ENCODE assay signal across 8 cellular contexts in the genomic region with DNA sequence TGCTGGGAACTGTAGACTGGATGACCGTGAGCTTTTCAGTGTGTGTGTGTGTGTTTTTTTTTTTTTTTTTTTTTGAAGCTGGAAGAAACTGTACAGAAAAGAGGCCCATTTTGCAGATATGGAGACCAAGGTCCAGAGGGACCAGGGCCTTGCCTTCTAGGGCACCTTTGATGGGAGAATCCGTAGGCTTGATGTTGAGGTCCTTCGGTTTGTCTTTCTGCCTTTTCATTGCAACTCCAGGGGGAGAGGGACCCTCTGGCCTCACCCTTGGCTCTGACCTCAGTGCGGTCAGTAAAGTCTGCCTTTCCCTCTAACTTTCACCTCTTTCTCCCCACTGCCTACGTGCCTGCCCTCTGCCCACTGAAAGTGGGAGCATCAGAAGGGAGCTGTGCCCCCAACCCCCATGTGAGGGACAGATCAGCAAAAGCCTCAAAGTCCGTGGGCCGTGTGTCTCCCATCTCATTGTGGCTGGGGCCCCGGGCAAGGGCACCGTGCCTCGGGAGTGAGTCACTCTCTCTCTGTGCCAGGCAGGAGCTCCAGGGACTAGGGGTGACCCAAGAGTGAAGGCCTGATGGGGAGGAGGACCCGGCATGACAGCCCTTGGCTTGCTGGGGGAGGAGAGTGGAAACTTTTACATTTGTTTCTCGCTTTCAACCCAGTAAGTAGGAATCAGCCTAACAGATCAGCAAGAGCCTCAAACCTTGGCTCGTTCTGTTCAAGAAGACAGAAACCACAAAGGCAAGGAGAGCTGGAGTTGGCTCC.
A peak's percentile ranks its signal among the peaks of the same experiment; 100 is the strongest.
DNase-seq lines count a peak whose midpoint lies in the region; ATAC-seq and TF ChIP-seq lines count a peak whose summit lies in the region.

No MANE protein-coding gene starts in this region.

- peaks cover 99% of the 10 kb centered on the region for H3K79me2 ChIP-seq in mammary epithelial cell (ENCODE audit: insufficient read depth, low read length)

- no TSS peak for BruUV-seq in mammary epithelial cell (replicated peaks; lab: Mats Ljungman, UMichigan)

- no peak overlapping the region for H2AFZ ChIP-seq in mammary epithelial cell (ENCODE audit: low read depth, low read length)

- 13% methylated on average over 13 of the region's 13 CpGs for WGBS in mammary epithelial cell (ENCODE audit: low coverage, missing lambda C conversion rate)

- H4K20me1 ChIP-seq in mammary epithelial cell (ENCODE audit: insufficient read depth, low read length) = no peaks in the 10 kb centered on the region

- H3K9me3 ChIP-seq in AG04450 (ENCODE audit: control insufficient read depth, insufficient read depth, low read length) (no peaks in the 10 kb centered on the region; the same call in 1 of the 2 replicates), mammary epithelial cell (replicated peaks; ENCODE audit: insufficient read depth, low read length) (no peaks in the 10 kb centered on the region)

- no peaks in the 10 kb centered on the region for H3K27me3 ChIP-seq in AG04450 (ENCODE audit: control insufficient read depth, insufficient read depth, low read length)
- no peaks in the 10 kb centered on the region for H3K27me3 ChIP-seq in mammary epithelial cell (ENCODE audit: insufficient read depth, low read length)

- H3K36me3 Mint-ChIP-seq in natural killer cell = no peaks in the 10 kb centered on the region

- no peak overlapping the region for H3K4me3 Mint-ChIP-seq in natural killer cell

- intact Hi-C loops in mammary epithelial cell (cut with micrococcal nuclease) (loop anchor here (5.0 kb wide), 1 partner anchor 36 kb away; no protein-coding TSS in a partner anchor), natural killer cell (cut with micrococcal nuclease) (loop anchor here (2.0 kb wide), 1 partner anchor 43 kb away; no protein-coding TSS in a partner anchor)

- H3K27me3 Mint-ChIP-seq in natural killer cell (ENCODE audit: low read depth in 2 of 2) = no peaks in the 10 kb centered on the region

- CTCF ChIA-PET in AG04450 (lab: Charles Lee) (interaction anchor here (0.6 to 1.3 kb wide), 2 partner anchors 128 to 535 kb away, joined by 3 read pairs; no protein-coding TSS in a partner anchor), mammary epithelial cell (lab: Charles Lee; ENCODE audit: low non-redundant PET) (no interaction called here)

- peaks cover 57 to 67% of the 10 kb centered on the region in 2 donors for H3K4me1 Mint-ChIP-seq in natural killer cell

- DNase-seq in AG04450 (ENCODE audit: low read depth, low spot score) (no peak), MV-4-11 (lab: John Stamatoyannopoulos, UW) (peak; percentile 29), mammary epithelial cell (peak; percentile 81), natural killer cell (no peak), NCI-H524 treated with DMSO at 0.1 percent for 48 hours (lab: John Stamatoyannopoulos, UW) (no peak), DMS 273 treated with DMSO at 0.1 percent for 48 hours (lab: John Stamatoyannopoulos, UW) (no peak)

- POLR2A ChIA-PET in AG04450 (lab: Yijun Ruan, JAX) = interaction anchor here (1.2 kb wide), 1 partner anchor 16 kb away, joined by 3 read pairs; no protein-coding TSS in a partner anchor

- no peaks in the 10 kb centered on the region for H3K9me3 Mint-ChIP-seq in natural killer cell

- H3K27ac ChIP-seq in AG04450 (ENCODE audit: low read depth, low read length) (peak overlapping the region; percentile 39), mammary epithelial cell (ENCODE audit: insufficient read depth, low read depth, low read length) (peak overlapping the region; percentile 76)

- H3K9ac ChIP-seq in mammary epithelial cell (ENCODE audit: insufficient read depth, low read length) = peak overlapping the region; percentile 56

- H3K27ac Mint-ChIP-seq in natural killer cell = peak overlapping the region; percentile 63 to 75

- no peaks in the 10 kb centered on the region for H3K36me3 ChIP-seq in mammary epithelial cell (ENCODE audit: insufficient read depth, low read length)

- H3K4me2 ChIP-seq in mammary epithelial cell (ENCODE audit: insufficient read depth, low read depth, low read length) = peak overlapping the region; percentile 69

- in situ Hi-C loops in mammary epithelial cell (cut with MboI; ENCODE audit: low sequenced_read_pairs in 2 of 2) = no loop called here

- ATAC-seq in natural killer cell = peak in 1 of 3 donors; percentile 76
- no peak for ATAC-seq in HG03442 (IDR thresholded peaks at IDR 0.05; ENCODE audit: unreplicated experiment)
- ATAC-seq in GM18870 (IDR thresholded peaks at IDR 0.05; ENCODE audit: unreplicated experiment) = no peak

- TF ChIP-seq CTCF in AG04450 (IDR thresholded peaks at IDR 0.05; ENCODE audit: low read depth, low read length) (no peak), mammary epithelial cell (conservative IDR thresholded peaks at IDR 0.05 in 1 of 2, IDR thresholded peaks at IDR 0.05 in 1 of 2; ENCODE audit: extremely low read depth in 1 of 2, insufficient read depth in 1 of 2, low read depth in 1 of 2, low read length in 2 of 2) (no peak), natural killer cell (IDR thresholded peaks at IDR 0.05) (no peak)

- dilution Hi-C loops in mammary epithelial cell (cut with HindIII; ENCODE audit: low sequenced_read_pairs) = no loop called here

- peaks cover 49% of the 10 kb centered on the region for H3K4me1 ChIP-seq in mammary epithelial cell (ENCODE audit: insufficient read depth, low read length)

- no peak overlapping the region for H3K4me3 ChIP-seq in AG04450 (ENCODE audit: low read depth, low read length)
- no peak overlapping the region for H3K4me3 ChIP-seq in mammary epithelial cell (replicated peaks in 1 of 3; ENCODE audit: insufficient read depth in 1 of 3, low read depth in 2 of 3, low read length in 3 of 3)

Comparison
In these comparisons a context has a peak if more than half of its experiments do, and no peak if none do; other contexts are left out.
1. DNase-seq: peak in MV-4-11 (single experiment) and mammary epithelial cell (single experiment); none in AG04450 (single experiment), natural killer cell (single experiment), NCI-H524 treated with DMSO at 0.1 percent for 48 hours (single experiment) and DMS 273 treated with DMSO at 0.1 percent for 48 hours (single experiment).